ENCODE assay signal across 1 cellular context in genomic region chrX:120671963-120672362, GRCh38.
TF ChIP-seq lines count a peak whose summit lies in the region.

No MANE protein-coding gene starts in this region.

TF ChIP-seq in A549, 52 proteins besides CTCF, POLR2A, EP300 and RAD21 (continued from another document):
- TF ChIP-seq HOXA7 (CRISPR knock-in tag; IDR thresholded peaks at IDR 0.05) (no peak), MYC (IDR thresholded peaks at IDR 0.05; ENCODE audit: borderline replicate concordance, low read length) (no peak), ZNF302 (CRISPR knock-in tag; IDR thresholded peaks at IDR 0.05) (no peak), MAX (IDR thresholded peaks at IDR 0.05) (no peak), REST (IDR thresholded peaks at IDR 0.05) (no peak), E2F6 (IDR thresholded peaks at IDR 0.05; ENCODE audit: borderline replicate concordance, low read depth) (no peak)
TF ChIP-seq in A549: peak in this region for 0.
